In genomic region chr9:116288658-116289057, GRCh38 we compare ENCODE assay signal across 14 cellular contexts.
DNase-seq lines count a peak whose midpoint lies in the region; ATAC-seq and TF ChIP-seq lines count a peak whose summit lies in the region.
"Had no signal": no experiment of that assay in that cellular context is flagged by ENCODE, and none has a peak within 500 bp of the region (broad histone marks: within the 10 kb centered on the region; RNA-seq: fewer than 3 reads in every experiment).

No MANE protein-coding gene starts in this region.

- TF ChIP-seq POLR2A in gastrocnemius medialis (IDR thresholded peaks at IDR 0.05) = no peak

- no peak for TF ChIP-seq CTCF in gastrocnemius medialis (IDR thresholded peaks at IDR 0.05 in 4 of 5, conservative IDR thresholded peaks at IDR 0.05 in 1 of 5)

- H3K27me3 Mint-ChIP-seq in activated T-helper 17 cell treated with anti-CD3 and anti-CD28 coated beads, Interleukin-2, amount 50 U/mL, for 72 hours = peaks cover 9% of the 10 kb centered on the region

- H3K4me1 Mint-ChIP-seq in activated T-helper 17 cell treated with anti-CD3 and anti-CD28 coated beads, Interleukin-2, amount 50 U/mL, for 72 hours = no peaks in the 10 kb centered on the region

- ATAC-seq in GM18867 (IDR thresholded peaks at IDR 0.05; ENCODE audit: unreplicated experiment) (peak; percentile 52), gastrocnemius medialis (peak; percentile 47 to 49), HG03469 (IDR thresholded peaks at IDR 0.05; ENCODE audit: unreplicated experiment) (no peak)
- ATAC-seq in activated T-helper 17 cell treated with anti-CD3 and anti-CD28 coated beads, Interleukin-2, amount 50 U/mL, for 72 hours (replicated peaks) = no peak

- no peaks in the 10 kb centered on the region for H3K9me3 Mint-ChIP-seq in activated T-helper 17 cell treated with anti-CD3 and anti-CD28 coated beads, Interleukin-2, amount 50 U/mL, for 72 hours
- H3K9me3 Mint-ChIP-seq: T-helper 2 cell treated with Interferon-gamma antibody and Interleukin-4, amounts not matched to agents 5 μg/mL and 100 μg/mL, for 36 hours had no signal

- H3K27ac ChIP-seq in gastrocnemius medialis = no peak overlapping the region
- H3K27ac ChIP-seq: spleen had no signal

- no peak overlapping the region for H3K27ac Mint-ChIP-seq in activated T-helper 17 cell treated with anti-CD3 and anti-CD28 coated beads, Interleukin-2, amount 50 U/mL, for 72 hours
- H3K27ac Mint-ChIP-seq: T-helper 2 cell treated with Interferon-gamma antibody and Interleukin-4, amounts not matched to agents 5 μg/mL and 100 μg/mL, for 36 hours had no signal

- no peaks in the 10 kb centered on the region for H3K27me3 ChIP-seq in gastrocnemius medialis

- H3K36me3 ChIP-seq in gastrocnemius medialis = no peaks in the 10 kb centered on the region
- H3K36me3 ChIP-seq: spleen had no signal

- in situ Hi-C loops in gastrocnemius medialis (cut with MboI; ENCODE audit: low sequenced_read_pairs in 4 of 4) = no loop called here

- H3K36me3 Mint-ChIP-seq in activated T-helper 17 cell treated with anti-CD3 and anti-CD28 coated beads, Interleukin-2, amount 50 U/mL, for 72 hours (ENCODE audit: low read depth) = no peaks in the 10 kb centered on the region

- H3K4me1 ChIP-seq in gastrocnemius medialis = no peaks in the 10 kb centered on the region
- H3K4me1 ChIP-seq: spleen had no signal

- H3K4me3 ChIP-seq in gastrocnemius medialis = no peak overlapping the region
- H3K4me3 ChIP-seq: spleen had no signal

- peak; percentile 63 for DNase-seq in RKO (ENCODE audit: low spot score)
- peak; percentile 65 for DNase-seq in dedifferentiated amniotic fluid mesenchymal stem cell (ENCODE audit: extremely low spot score)
- no peak for DNase-seq in gastrocnemius medialis
- DNase-seq in middle frontal gyrus (ENCODE audit: extremely low spot score, low spot score) = no peak
- no peak for DNase-seq in Ammon's horn (ENCODE audit: low spot score)
- DNase-seq: activated T-cell treated with anti-CD3 and anti-CD28 coated beads for 4 hours, DND-41, NCI-H1092 treated with DMSO at 0.1 percent for 48 hours, NCI-H82, spleen had no signal

- intact Hi-C loops in gastrocnemius medialis (cut with DNase I; ENCODE audit: low total_unique reads) = no loop called here

- H3K9me3 ChIP-seq in gastrocnemius medialis = no peaks in the 10 kb centered on the region
- H3K9me3 ChIP-seq: spleen had no signal

- H3K4me3 Mint-ChIP-seq in activated T-helper 17 cell treated with anti-CD3 and anti-CD28 coated beads, Interleukin-2, amount 50 U/mL, for 72 hours = no peak overlapping the region
- H3K4me3 Mint-ChIP-seq: T-helper 2 cell treated with Interferon-gamma antibody and Interleukin-4, amounts not matched to agents 5 μg/mL and 100 μg/mL, for 36 hours had no signal

Comparison
In these comparisons a context has a peak if more than half of its experiments do, and no peak if none do; other contexts are left out.
1. ATAC-seq: peak in GM18867 (single experiment) and gastrocnemius medialis (2 of 2); none in activated T-helper 17 cell treated with anti-CD3 and anti-CD28 coated beads, Interleukin-2, amount 50 U/mL, for 72 hours (single experiment) and HG03469 (single experiment).
2. DNase-seq: peak in RKO (single experiment) and dedifferentiated amniotic fluid mesenchymal stem cell (single experiment); none in gastrocnemius medialis (0 of 2), middle frontal gyrus (single experiment) and Ammon's horn (single experiment).